Comparison of ENCODE assay signal across 2 cellular contexts in the genomic region with DNA sequence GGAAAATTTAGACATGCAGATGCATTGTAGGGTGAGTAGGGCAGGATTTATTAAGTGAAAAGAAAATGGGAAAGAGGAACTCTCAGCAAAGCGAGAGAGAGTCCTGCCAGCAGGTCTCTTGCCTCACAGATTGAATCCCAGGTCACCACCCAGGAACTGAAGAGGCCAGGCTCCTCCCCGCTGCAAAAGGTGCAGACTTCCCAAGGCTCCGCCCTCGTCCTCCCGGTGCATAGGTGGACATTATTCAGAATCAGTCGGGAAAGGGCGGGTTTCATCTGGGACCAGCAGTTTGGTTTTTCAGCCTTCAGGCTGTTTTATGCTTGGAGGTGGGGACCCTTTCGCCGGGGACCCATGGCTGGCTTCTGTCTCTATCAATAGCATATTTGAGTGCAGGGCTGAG.
TF ChIP-seq lines count a peak whose summit lies in the region.

No MANE protein-coding gene starts in this region.

TF ChIP-seq in GM23338, 12 proteins besides CTCF, POLR2A, EP300 and RAD21 (continues in another document):
- no peak for TF ChIP-seq NANOG (IDR thresholded peaks at IDR 0.05; ENCODE audit: borderline replicate concordance)
- no peak for TF ChIP-seq CREB1 (CRISPR knock-in tag; IDR thresholded peaks at IDR 0.05; ENCODE audit: low read depth)
- no peak for TF ChIP-seq REST (IDR thresholded peaks at IDR 0.05; ENCODE audit: unreplicated experiment)
- no peak for TF ChIP-seq ETS1 (IDR thresholded peaks at IDR 0.05)
- TF ChIP-seq EZH2 (IDR thresholded peaks at IDR 0.05; ENCODE audit: low read depth, unreplicated experiment), result no peak
- TF ChIP-seq JUNB (IDR thresholded peaks at IDR 0.05; ENCODE audit: unreplicated experiment), result no peak
- TF ChIP-seq EZH2phosphoT487 (IDR thresholded peaks at IDR 0.05; ENCODE audit: unreplicated experiment), result no peak
- TF ChIP-seq POLR2AphosphoS5 (IDR thresholded peaks at IDR 0.05; ENCODE audit: low read depth), result no peak
- no peak for TF ChIP-seq STAT1 (IDR thresholded peaks at IDR 0.05; ENCODE audit: unreplicated experiment)
- TF ChIP-seq ZNF462 (CRISPR knock-in tag; IDR thresholded peaks at IDR 0.05), result no peak

TF ChIP-seq in HCT116, 20 proteins besides CTCF, POLR2A, EP300 and RAD21:
- TF ChIP-seq EGR1 (IDR thresholded peaks at IDR 0.05; ENCODE audit: low read depth), result no peak
- no peak for TF ChIP-seq ZNF274 (IDR thresholded peaks at IDR 0.05; ENCODE audit: low read depth, low read length)
- no peak for TF ChIP-seq ELF1 (IDR thresholded peaks at IDR 0.05; ENCODE audit: borderline replicate concordance, low read depth)
- TF ChIP-seq POLR2AphosphoS5 (IDR thresholded peaks at IDR 0.05; ENCODE audit: low read depth, low read length), result no peak
- no peak for TF ChIP-seq JUND (IDR thresholded peaks at IDR 0.05)
- no peak for TF ChIP-seq EZH2phosphoT487 (IDR thresholded peaks at IDR 0.05; ENCODE audit: borderline replicate concordance)
- TF ChIP-seq EZH2 (IDR thresholded peaks at IDR 0.05), result no peak
- no peak for TF ChIP-seq YY1 (IDR thresholded peaks at IDR 0.05; ENCODE audit: extremely low read depth, insufficient replicate concordance, low read depth, low read length)
- TF ChIP-seq, protein P1, sequence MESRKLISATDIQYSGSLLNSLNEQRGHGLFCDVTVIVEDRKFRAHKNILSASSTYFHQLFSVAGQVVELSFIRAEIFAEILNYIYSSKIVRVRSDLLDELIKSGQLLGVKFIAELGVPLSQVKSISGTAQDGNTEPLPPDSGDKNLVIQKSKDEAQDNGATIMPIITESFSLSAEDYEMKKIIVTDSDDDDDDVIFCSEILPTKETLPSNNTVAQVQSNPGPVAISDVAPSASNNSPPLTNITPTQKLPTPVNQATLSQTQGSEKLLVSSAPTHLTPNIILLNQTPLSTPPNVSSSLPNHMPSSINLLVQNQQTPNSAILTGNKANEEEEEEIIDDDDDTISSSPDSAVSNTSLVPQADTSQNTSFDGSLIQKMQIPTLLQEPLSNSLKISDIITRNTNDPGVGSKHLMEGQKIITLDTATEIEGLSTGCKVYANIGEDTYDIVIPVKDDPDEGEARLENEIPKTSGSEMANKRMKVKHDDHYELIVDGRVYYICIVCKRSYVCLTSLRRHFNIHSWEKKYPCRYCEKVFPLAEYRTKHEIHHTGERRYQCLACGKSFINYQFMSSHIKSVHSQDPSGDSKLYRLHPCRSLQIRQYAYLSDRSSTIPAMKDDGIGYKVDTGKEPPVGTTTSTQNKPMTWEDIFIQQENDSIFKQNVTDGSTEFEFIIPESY (IDR thresholded peaks at IDR 0.05; ENCODE audit: extremely low read depth, insufficient replicate concordance, low read length), result no peak
- TF ChIP-seq, protein P2, sequence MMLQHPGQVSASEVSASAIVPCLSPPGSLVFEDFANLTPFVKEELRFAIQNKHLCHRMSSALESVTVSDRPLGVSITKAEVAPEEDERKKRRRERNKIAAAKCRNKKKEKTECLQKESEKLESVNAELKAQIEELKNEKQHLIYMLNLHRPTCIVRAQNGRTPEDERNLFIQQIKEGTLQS (IDR thresholded peaks at IDR 0.05), result no peak
- TF ChIP-seq SP1 (IDR thresholded peaks at IDR 0.05; ENCODE audit: low read depth), result no peak
- no peak for TF ChIP-seq ZFX (IDR thresholded peaks at IDR 0.05)
- no peak for TF ChIP-seq FOSL1 (IDR thresholded peaks at IDR 0.05; ENCODE audit: low read depth)
- TF ChIP-seq SIN3A (IDR thresholded peaks at IDR 0.05; ENCODE audit: low read depth), result no peak
